7 cellular contexts compared by ENCODE assay signal in genomic region chr2:226553333-226553732, GRCh38.
"Had no signal": no experiment of that assay in that cellular context is flagged by ENCODE, and none has a peak within 500 bp of the region (broad histone marks: within the 10 kb centered on the region; RNA-seq: fewer than 3 reads in every experiment).

No MANE protein-coding gene starts in this region.

- H3K4me2 ChIP-seq: KMS-11 had no signal

- H3K4me1 Mint-ChIP-seq: IgD-negative memory B cell had no signal

- H3K36me3 Mint-ChIP-seq: IgD-negative memory B cell had no signal

- H3K27ac Mint-ChIP-seq: IgD-negative memory B cell had no signal

- H3K4me3 Mint-ChIP-seq: H9, IgD-negative memory B cell had no signal

- H2AFZ ChIP-seq: GM23248 had no signal

- H3K4me3 ChIP-seq: GM23248 had no signal

- H3K9ac ChIP-seq: GM23248, KMS-11 had no signal

- DNase-seq: GM23248, GOT3, H9, HCEC 1CT, KBM-7 had no signal

- H3K9me3 Mint-ChIP-seq: H9, IgD-negative memory B cell had no signal

- H3K27ac ChIP-seq: GM23248, KMS-11 had no signal
